28 cellular contexts compared by ENCODE assay signal in the genomic region with DNA sequence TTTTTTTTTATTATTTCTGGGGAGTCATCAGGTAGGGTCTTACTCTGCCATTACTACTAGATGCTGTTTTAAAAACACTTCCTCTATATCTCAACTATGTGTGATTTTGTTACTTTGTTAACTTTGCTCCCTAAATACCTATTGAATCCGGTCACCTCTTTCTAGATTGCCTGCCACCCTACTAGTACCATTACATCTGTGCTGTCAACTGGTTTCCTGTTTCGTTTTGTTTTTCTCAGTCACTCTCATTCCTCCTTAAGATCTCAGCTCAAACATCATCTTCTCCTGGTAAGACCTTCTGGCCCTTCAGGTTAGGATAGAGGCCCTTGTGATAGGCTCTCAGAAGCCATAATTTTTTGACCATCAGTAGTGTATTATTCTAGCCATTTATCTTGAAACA.
"Had no signal": no experiment of that assay in that cellular context is flagged by ENCODE, and none has a peak within 500 bp of the region (broad histone marks: within the 10 kb centered on the region; RNA-seq: fewer than 3 reads in every experiment).

No MANE protein-coding gene starts in this region.

- H3K9me3 Mint-ChIP-seq: activated B cell treated with CpG ODN at 0.5 μM for 24 hours; activated CD8-positive, alpha-beta T cell treated with anti-CD3 and anti-CD28 coated beads for 36 hours; activated T-cell treated with anti-CD3 and anti-CD28 coated beads, Interleukin-2, amount 50 U/mL, for 4 hours; activated T-helper 17 cell treated with anti-CD3 and anti-CD28 coated beads, Interleukin-2, amount 50 U/mL, for 72 hours had no signal

- H3K9me3 ChIP-seq: adrenal gland, body of pancreas, esophagus squamous epithelium had no signal

- H3K4me1 ChIP-seq: adrenal gland, body of pancreas, esophagus squamous epithelium, gastroesophageal sphincter had no signal

- H3K4me1 Mint-ChIP-seq: activated B cell treated with CpG ODN at 0.5 μM for 24 hours; activated T-helper 17 cell treated with anti-CD3 and anti-CD28 coated beads, Interleukin-2, amount 50 U/mL, for 72 hours had no signal

- H3K36me3 Mint-ChIP-seq: activated naive CD8-positive, alpha-beta T cell had no signal

- H3K27me3 Mint-ChIP-seq: activated B cell treated with CpG ODN at 0.5 μM for 24 hours; activated CD8-positive, alpha-beta T cell treated with anti-CD3 and anti-CD28 coated beads for 36 hours; effector memory CD8-positive, alpha-beta T cell had no signal

- H3K4me3 ChIP-seq: adrenal gland, body of pancreas, esophagus squamous epithelium, gastroesophageal sphincter had no signal

- H3K36me3 ChIP-seq: adrenal gland, esophagus squamous epithelium, gastroesophageal sphincter, WERI-Rb-1 had no signal

- H3K4me3 Mint-ChIP-seq: activated B cell treated with CpG ODN at 0.5 μM for 24 hours; activated CD8-positive, alpha-beta T cell treated with anti-CD3 and anti-CD28 coated beads for 36 hours; activated naive CD8-positive, alpha-beta T cell; activated T-cell treated with anti-CD3 and anti-CD28 coated beads, Interleukin-2, amount 50 U/mL, for 4 hours; activated T-helper 17 cell treated with anti-CD3 and anti-CD28 coated beads, Interleukin-2, amount 50 U/mL, for 72 hours; effector memory CD8-positive, alpha-beta T cell had no signal

- H3K27ac Mint-ChIP-seq: activated B cell treated with CpG ODN at 0.5 μM for 24 hours; activated CD8-positive, alpha-beta T cell treated with anti-CD3 and anti-CD28 coated beads for 36 hours; activated naive CD8-positive, alpha-beta T cell; activated T-helper 17 cell treated with anti-CD3 and anti-CD28 coated beads, Interleukin-2, amount 50 U/mL, for 72 hours; effector memory CD8-positive, alpha-beta T cell had no signal

- H3K27ac ChIP-seq: adrenal gland, body of pancreas, esophagus squamous epithelium, gastroesophageal sphincter, WERI-Rb-1 had no signal

- ATAC-seq: activated CD4-positive, CD25-positive, alpha-beta regulatory T cell treated with anti-CD3 and anti-CD28 coated beads, Interleukin-2, amount 50 U/mL, for 24 hours; activated CD8-positive, alpha-beta T cell treated with anti-CD3 and anti-CD28 coated beads for 36 hours; activated T-cell treated with anti-CD3 and anti-CD28 coated beads, Interleukin-2, amount 50 U/mL, for 4 hours; activated T-helper 17 cell treated with anti-CD3 and anti-CD28 coated beads, Interleukin-2, amount 50 U/mL, for 72 hours; body of pancreas; effector memory CD8-positive, alpha-beta T cell; gastroesophageal sphincter had no signal

- H3K27me3 ChIP-seq: adrenal gland, body of pancreas, esophagus squamous epithelium, gastroesophageal sphincter had no signal

- DNase-seq: activated B cell treated with CpG ODN at 0.5 μM for 24 hours; activated CD4-positive, alpha-beta T cell treated with anti-CD3 and anti-CD28 coated beads for 48 hours; activated CD4-positive, alpha-beta T cell treated with anti-CD3 and anti-CD28 coated beads, Interleukin-2, amount 50 U/mL, for 1 hour; activated CD4-positive, alpha-beta T cell treated with anti-CD3 and anti-CD28 coated beads, Interleukin-2, amount 50 U/mL, for 48 hours; activated CD8-positive, alpha-beta memory T cell treated with anti-CD3 and anti-CD28 coated beads for 24 hours; activated CD8-positive, alpha-beta T cell treated with anti-CD3 and anti-CD28 coated beads for 36 hours; activated effector memory CD4-positive, alpha-beta T cell treated with Interleukin-2 at 50 U/mL for 16 hours; activated gamma-delta T cell treated with Interleukin-2 at 50 U/mL for 16 hours; activated naive CD4-positive, alpha-beta T cell treated with anti-CD3 and anti-CD28 coated beads, Interleukin-2, amount 50 U/mL, for 16 hours; activated naive CD4-positive, alpha-beta T cell treated with Interleukin-2 at 50 U/mL for 16 hours; activated T-cell treated with anti-CD3 and anti-CD28 coated beads, Interleukin-2, amount 50 U/mL, for 4 hours; adrenal gland; amygdala; aorta; body of pancreas; caudate nucleus; cortex of kidney; dermis blood vessel endothelial cell; effector CD4-positive, alpha-beta T cell; effector memory CD8-positive, alpha-beta T cell; esophagus squamous epithelium; head of caudate nucleus; T-helper 2 cell; WERI-Rb-1 had no signal
